ENCODE assay signal across 8 cellular contexts in genomic region chr3:193743702-193744047, GRCh38.
DNase-seq lines count a peak whose midpoint lies in the region; ATAC-seq and TF ChIP-seq lines count a peak whose summit lies in the region.

No MANE protein-coding gene starts in this region.

- H3K4me3 Mint-ChIP-seq in memory B cell: peak overlapping the region; percentile 61

- TF ChIP-seq POLR2A in GM18505 (IDR thresholded peaks at IDR 0.05; ENCODE audit: borderline replicate concordance, extremely low read depth, insufficient read depth, insufficient read length) (peak; percentile 37), esophagus muscularis mucosa (IDR thresholded peaks at IDR 0.05; ENCODE audit: low read depth) (no peak)

- no peak for TF ChIP-seq CTCF in esophagus muscularis mucosa (IDR thresholded peaks at IDR 0.05)

- peaks cover 3% of the 10 kb centered on the region for H3K27me3 Mint-ChIP-seq in memory B cell

- no peaks in the 10 kb centered on the region for H3K9me3 Mint-ChIP-seq in memory B cell

- 71% methylated on average over 8 of the region's 8 CpGs for WGBS in esophagus muscularis mucosa

- peak overlapping the region; percentile 93 for H3K27ac Mint-ChIP-seq in memory B cell

- intact Hi-C loops in esophagus muscularis mucosa (cut with DNase I): no loop called here

- H3K4me1 Mint-ChIP-seq in memory B cell: peaks cover 11% of the 10 kb centered on the region

- no peaks in the 10 kb centered on the region for H3K36me3 ChIP-seq in esophagus muscularis mucosa

- no peaks in the 10 kb centered on the region for H3K27me3 ChIP-seq in esophagus muscularis mucosa

- no peak for TF ChIP-seq EP300 in esophagus muscularis mucosa (IDR thresholded peaks at IDR 0.05)

- H3K4me1 ChIP-seq in esophagus muscularis mucosa: no peaks in the 10 kb centered on the region

- H3K27ac ChIP-seq in esophagus muscularis mucosa (replicated peaks in 1 of 4): no peak overlapping the region

- ATAC-seq in GM18505 (IDR thresholded peaks at IDR 0.05; ENCODE audit: unreplicated experiment) (peak; percentile 70), GM21786 (IDR thresholded peaks at IDR 0.05; ENCODE audit: unreplicated experiment) (peak; percentile 49), memory B cell (ENCODE audit: low read depth) (peak; percentile 65)

- H3K4me3 ChIP-seq in esophagus muscularis mucosa: no peak overlapping the region

- no peaks in the 10 kb centered on the region for H3K36me3 Mint-ChIP-seq in memory B cell

- H3K9me3 ChIP-seq in esophagus muscularis mucosa: no peaks in the 10 kb centered on the region

- peak; percentile 15 to 68 for DNase-seq in NOMO-1 (lab: John Stamatoyannopoulos, UW; ENCODE audit: unreplicated experiment in 2 of 2)
- DNase-seq in memory B cell (ENCODE audit: low spot score in 2 of 2): peak; percentile 38 to 40
- no peak for DNase-seq in DMS 273 treated with DMSO at 0.1 percent for 48 hours (lab: John Stamatoyannopoulos, UW)
- DNase-seq in SK-N-DZ (ENCODE audit: low spot score): no peak
- no peak for DNase-seq in esophagus muscularis mucosa (ENCODE audit: extremely low spot score)
- no peak for DNase-seq in NCI-H524 (lab: John Stamatoyannopoulos, UW)

Comparison
In these comparisons a context has a peak if more than half of its experiments do, and no peak if none do; other contexts are left out.
1. DNase-seq: peak in NOMO-1 (2 of 2) and memory B cell (2 of 2); none in DMS 273 treated with DMSO at 0.1 percent for 48 hours (single experiment), SK-N-DZ (single experiment), esophagus muscularis mucosa (single experiment) and NCI-H524 (0 of 2).
2. Peak in every context shown above with its lines, with median percentiles within 50 percentile points of each other: ATAC-seq.